ENCODE assay signal across 29 cellular contexts in the genomic region with DNA sequence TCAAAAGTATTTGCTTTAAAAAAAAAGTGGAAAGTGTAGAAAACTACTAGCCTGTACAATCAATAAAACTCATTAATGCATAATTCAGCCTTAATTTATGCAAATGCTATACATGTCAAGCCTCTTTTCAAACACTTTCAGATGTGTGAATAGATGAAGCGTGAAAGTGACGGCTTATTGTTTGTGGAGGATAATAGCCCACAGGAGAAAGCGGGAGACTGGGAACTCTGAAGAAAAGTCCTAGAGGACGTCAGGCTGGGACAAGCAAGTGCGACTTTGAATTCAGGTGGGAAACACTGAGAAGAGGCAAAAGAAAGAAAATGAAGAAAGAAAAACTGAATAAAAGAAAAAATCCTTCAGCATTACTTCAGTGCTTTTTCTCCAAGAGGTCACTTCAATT.
DNase-seq lines count a peak whose midpoint lies in the region; ATAC-seq, FAIRE-seq and TF ChIP-seq lines count a peak whose summit lies in the region.
"Had no signal": no experiment of that assay in that cellular context is flagged by ENCODE, and none has a peak within 500 bp of the region (broad histone marks: within the 10 kb centered on the region; RNA-seq: fewer than 3 reads in every experiment).

No MANE protein-coding gene starts in this region.

- POLR2A ChIA-PET in CD4-positive, alpha-beta memory T cell (lab: Charles Lee; ENCODE audit: partially characterized antibody): no interaction called here

- no peaks in the 10 kb centered on the region for H3K36me3 Mint-ChIP-seq in GM23338 (ENCODE audit: low read depth)
- H3K36me3 Mint-ChIP-seq in endodermal cell (ENCODE audit: low read depth): peaks cover 3% of the 10 kb centered on the region
- H3K36me3 Mint-ChIP-seq in CD4-positive, alpha-beta memory T cell: peaks cover 26 to 44% of the 10 kb centered on the region in 2 donors

- intact Hi-C loops in CD4-positive, alpha-beta memory T cell (cut with micrococcal nuclease): no loop called here

- CTCF ChIA-PET in CD4-positive, alpha-beta memory T cell (lab: Charles Lee; ENCODE audit: partially characterized antibody): no interaction called here

- H4K20me1 ChIP-seq in GM23338 (replicated peaks; ENCODE audit: insufficient read depth): no peaks in the 10 kb centered on the region

- no peak for ATAC-seq in GM23338
- no peak for ATAC-seq in GM19395 (IDR thresholded peaks at IDR 0.05; ENCODE audit: unreplicated experiment)
- ATAC-seq: activated CD8-positive, alpha-beta memory T cell treated with anti-CD3 and anti-CD28 coated beads, Interleukin-2, amount 10 ng/mL, durations not matched to agents 7 days and 5 days; activated T-cell treated with anti-CD3 and anti-CD28 coated beads, Interleukin-2, amount 50 U/mL, for 72 hours; left lobe of liver; Panc1; T-cell had no signal

- H3K4me1 ChIP-seq in GM23338 (ENCODE audit: insufficient read depth) (peaks cover 11% of the 10 kb centered on the region; the same call in 1 of the 2 replicates), endodermal cell (ENCODE audit: control insufficient read depth, insufficient read depth, low read length) (peaks cover 21% of the 10 kb centered on the region)
- H3K4me1 ChIP-seq in CD4-positive, alpha-beta memory T cell (ENCODE audit: insufficient read depth, low read length): no peaks in the 10 kb centered on the region
- H3K4me1 ChIP-seq: breast epithelium had no signal

- H3K9me3 Mint-ChIP-seq in GM23338 (no peaks in the 10 kb centered on the region), endodermal cell (no peaks in the 10 kb centered on the region)
- H3K9me3 Mint-ChIP-seq in CD4-positive, alpha-beta memory T cell: no peaks in the 10 kb centered on the region
- H3K9me3 Mint-ChIP-seq: activated T-cell treated with anti-CD3 and anti-CD28 coated beads, Interleukin-2, amount 50 U/mL, for 72 hours; T-cell had no signal

- no peak for FAIRE-seq in frontal cortex (lab: Jason Lieb, UNC)
- FAIRE-seq: colon, GM12891 had no signal

- H3K36me3 ChIP-seq in GM23338 (ENCODE audit: insufficient read depth) (no peaks in the 10 kb centered on the region), endodermal cell (ENCODE audit: control insufficient read depth, insufficient read depth, low read length) (no peaks in the 10 kb centered on the region)
- peaks cover 7% of the 10 kb centered on the region for H3K36me3 ChIP-seq in CD4-positive, alpha-beta memory T cell (ENCODE audit: insufficient read depth, low read length)
- H3K36me3 ChIP-seq: breast epithelium, ovary, upper lobe of left lung had no signal

- H3K4me3 ChIP-seq in GM23338: no peak overlapping the region
- H3K4me3 ChIP-seq in endodermal cell (ENCODE audit: low read length): no peak overlapping the region
- no peak overlapping the region for H3K4me3 ChIP-seq in CD4-positive, alpha-beta memory T cell (ENCODE audit: low read length in 2 of 2)
- H3K4me3 ChIP-seq: breast epithelium, heart right ventricle, ovary, spleen, upper lobe of left lung had no signal

- H3K27me3 ChIP-seq in GM23338 (ENCODE audit: insufficient read depth) (no peaks in the 10 kb centered on the region), endodermal cell (ENCODE audit: control insufficient read depth, insufficient read depth, low read length, poor library complexity, severe bottlenecking) (no peaks in the 10 kb centered on the region)
- H3K27me3 ChIP-seq in CD4-positive, alpha-beta memory T cell (ENCODE audit: insufficient read depth, low read length): no peaks in the 10 kb centered on the region
- H3K27me3 ChIP-seq: breast epithelium, heart right ventricle, ovary, spleen, upper lobe of left lung had no signal

- H3K27ac ChIP-seq in GM23338 (ENCODE audit: low read depth): no peak overlapping the region
- H3K27ac ChIP-seq in endodermal cell (ENCODE audit: low read depth, low read length): peak overlapping the region; percentile 85
- no peak overlapping the region for H3K27ac ChIP-seq in CD4-positive, alpha-beta memory T cell (ENCODE audit: low read depth, low read length)
- H3K27ac ChIP-seq: ovary, spleen, upper lobe of left lung had no signal

- TF ChIP-seq CTCF in GM23338 (conservative IDR thresholded peaks at IDR 0.05; ENCODE audit: low read depth in 2 of 2) (no peak), endodermal cell (conservative IDR thresholded peaks at IDR 0.05) (no peak)

- H3F3A ChIP-seq in GM23338 (replicated peaks; ENCODE audit: low read depth): no peaks in the 10 kb centered on the region

- WGBS in endodermal cell (ENCODE audit: insufficient coverage in 1 of 2, insufficient read length in 1 of 2), 2 experiments: 50 to 76% methylated on average over 3 to 5 of the region's 5 CpGs

- H3K27ac Mint-ChIP-seq in GM23338 (0 out of 2 replicates have a peak overlapping the region, but pooled peaks have one; percentile 15), endodermal cell (no peak overlapping the region)
- peak overlapping the region in 2 of 7 donors; percentile 43 to 70 for H3K27ac Mint-ChIP-seq in CD4-positive, alpha-beta memory T cell
- H3K27ac Mint-ChIP-seq: activated CD8-positive, alpha-beta memory T cell treated with anti-CD3 and anti-CD28 coated beads, Interleukin-2, amount 10 ng/mL, durations not matched to agents 7 days and 5 days had no signal

- H3K79me2 ChIP-seq in GM23338 (replicated peaks; ENCODE audit: insufficient read depth): no peaks in the 10 kb centered on the region

- H3K9ac ChIP-seq in endodermal cell (ENCODE audit: extremely low read depth, low read length, poor library complexity, severe bottlenecking): no peak overlapping the region

- H3K4me3 Mint-ChIP-seq in GM23338: no peak overlapping the region
- H3K4me3 Mint-ChIP-seq in endodermal cell: no peak overlapping the region
- no peak overlapping the region for H3K4me3 Mint-ChIP-seq in CD4-positive, alpha-beta memory T cell
- H3K4me3 Mint-ChIP-seq: activated CD8-positive, alpha-beta memory T cell treated with anti-CD3 and anti-CD28 coated beads, Interleukin-2, amount 10 ng/mL, durations not matched to agents 7 days and 5 days; activated T-cell treated with anti-CD3 and anti-CD28 coated beads, Interleukin-2, amount 50 U/mL, for 72 hours; T-cell had no signal

- no peak overlapping the region for H3K4me2 ChIP-seq in GM23338

- no peaks in the 10 kb centered on the region for H3K9me3 ChIP-seq in endodermal cell (ENCODE audit: control insufficient read depth, low read length)
- no peaks in the 10 kb centered on the region for H3K9me3 ChIP-seq in CD4-positive, alpha-beta memory T cell (ENCODE audit: control insufficient read depth in 1 of 2, low read length in 2 of 2)
- H3K9me3 ChIP-seq: breast epithelium, heart right ventricle, ovary, spleen, upper lobe of left lung had no signal

- H3K9me2 ChIP-seq in GM23338 (ENCODE audit: insufficient read depth): no peaks in the 10 kb centered on the region

- H2AFZ ChIP-seq in GM23338: no peak overlapping the region

- DNase-seq in GM23338 (ENCODE audit: low spot score) (no peak), NCI-H526 (lab: John Stamatoyannopoulos, UW) (peak; percentile 16 to 65), endodermal cell (no peak), renal cortical epithelial cell (ENCODE audit: low read depth) (peak; percentile 37), frontal cortex (ENCODE audit: low spot score in 2 of 2) (no peak)
- no peak for DNase-seq in CD4-positive, alpha-beta memory T cell
- DNase-seq: activated CD4-positive, CD25-positive, alpha-beta regulatory T cell; activated CD8-positive, alpha-beta memory T cell treated with anti-CD3 and anti-CD28 coated beads, Interleukin-2, amount 10 ng/mL, durations not matched to agents 7 days and 5 days; activated naive CD4-positive, alpha-beta T cell treated with Interleukin-2 at 50 U/mL for 16 hours; activated T-cell treated with anti-CD3 and anti-CD28 coated beads, Interleukin-2, amount 50 U/mL, for 72 hours; amniotic stem cell; DMS 273 treated with DMSO at 0.1 percent for 48 hours; effector CD4-positive, alpha-beta T cell; erythroblast; mesenchymal stem cell; NCI-H146; NCI-H510A; ovary; SHP77 treated with DMSO at 0.1 percent for 48 hours; spleen; T-cell; upper lobe of left lung had no signal

- H3K27me3 Mint-ChIP-seq in GM23338 (ENCODE audit: insufficient read depth, low read depth, poor library complexity) (peaks cover 2% of the 10 kb centered on the region), endodermal cell (ENCODE audit: insufficient read depth) (no peaks in the 10 kb centered on the region)
- no peaks in the 10 kb centered on the region for H3K27me3 Mint-ChIP-seq in CD4-positive, alpha-beta memory T cell
- H3K27me3 Mint-ChIP-seq: activated CD8-positive, alpha-beta memory T cell treated with anti-CD3 and anti-CD28 coated beads, Interleukin-2, amount 10 ng/mL, durations not matched to agents 7 days and 5 days; T-cell had no signal

- H3K4me1 Mint-ChIP-seq in GM23338: peaks cover 25% of the 10 kb centered on the region
- H3K4me1 Mint-ChIP-seq in endodermal cell: peaks cover 35% of the 10 kb centered on the region
- H3K4me1 Mint-ChIP-seq in CD4-positive, alpha-beta memory T cell: peaks cover 8 to 23% (median 18%) of the 10 kb centered on the region in 4 donors

TF ChIP-seq in GM23338, 12 proteins besides CTCF, POLR2A, EP300 and RAD21 (continues in another document):
- no peak for TF ChIP-seq JUNB (IDR thresholded peaks at IDR 0.05; ENCODE audit: unreplicated experiment)
- no peak for TF ChIP-seq NANOG (IDR thresholded peaks at IDR 0.05; ENCODE audit: borderline replicate concordance)
- TF ChIP-seq CREB1 (CRISPR knock-in tag; IDR thresholded peaks at IDR 0.05; ENCODE audit: low read depth): no peak
- TF ChIP-seq ZNF114 (CRISPR knock-in tag; IDR thresholded peaks at IDR 0.05): no peak
- TF ChIP-seq ZNF331 (CRISPR knock-in tag; IDR thresholded peaks at IDR 0.05; ENCODE audit: low read depth): no peak

Comparison
In these comparisons a context has a peak if more than half of its experiments do, and no peak if none do; other contexts are left out.
1. DNase-seq: peak in NCI-H526 (2 of 2) and renal cortical epithelial cell (single experiment); none in GM23338 (single experiment), endodermal cell (single experiment), CD4-positive, alpha-beta memory T cell (0 of 5) and frontal cortex (0 of 2).